Comparison of ENCODE assay signal across 14 cellular contexts in genomic region chr14:64074961-64075619, GRCh38.
DNase-seq lines count a peak whose midpoint lies in the region; ATAC-seq lines count a peak whose summit lies in the region.
"Had no signal": no experiment of that assay in that cellular context is flagged by ENCODE, and none has a peak within 500 bp of the region (broad histone marks: within the 10 kb centered on the region; RNA-seq: fewer than 3 reads in every experiment).

No MANE protein-coding gene starts in this region.

- H3K9me3 Mint-ChIP-seq in activated CD4-positive, alpha-beta memory T cell treated with anti-CD3 and anti-CD28 coated beads for 36 hours: no peaks in the 10 kb centered on the region
- H3K9me3 Mint-ChIP-seq in activated CD4-positive, alpha-beta memory T cell treated with anti-CD3 and anti-CD28 coated beads, Interleukin-2, amount 10 ng/mL, durations not matched to agents 7 days and 5 days: no peaks in the 10 kb centered on the region
- H3K9me3 Mint-ChIP-seq: activated T-cell treated with anti-CD3 and anti-CD28 coated beads, Interleukin-2, amount 50 U/mL, for 4 hours; natural killer cell had no signal

- no peaks in the 10 kb centered on the region for H3K27me3 ChIP-seq in skeletal muscle satellite cell (ENCODE audit: control insufficient read depth, insufficient read depth, low read length)
- H3K27me3 ChIP-seq: cardiac muscle cell had no signal

- peaks cover 27% of the 10 kb centered on the region for H3K36me3 Mint-ChIP-seq in activated CD4-positive, alpha-beta memory T cell treated with anti-CD3 and anti-CD28 coated beads for 36 hours
- H3K36me3 Mint-ChIP-seq in activated CD4-positive, alpha-beta memory T cell treated with anti-CD3 and anti-CD28 coated beads, Interleukin-2, amount 10 ng/mL, durations not matched to agents 7 days and 5 days (ENCODE audit: low read depth): peaks cover 56% of the 10 kb centered on the region

- no peak overlapping the region for H3K9ac ChIP-seq in skeletal muscle satellite cell (ENCODE audit: low read depth, low read length)

- H3K9me3 ChIP-seq in skeletal muscle satellite cell (replicated peaks; ENCODE audit: low read length): no peaks in the 10 kb centered on the region

- H3K4me1 Mint-ChIP-seq in activated CD4-positive, alpha-beta memory T cell treated with anti-CD3 and anti-CD28 coated beads for 36 hours (ENCODE audit: low read depth): peaks cover 10% of the 10 kb centered on the region
- peaks cover 4% of the 10 kb centered on the region for H3K4me1 Mint-ChIP-seq in activated CD4-positive, alpha-beta memory T cell treated with anti-CD3 and anti-CD28 coated beads, Interleukin-2, amount 10 ng/mL, durations not matched to agents 7 days and 5 days
- H3K4me1 Mint-ChIP-seq: natural killer cell had no signal

- H3K4me3 ChIP-seq in skeletal muscle satellite cell (ENCODE audit: low read length): peak overlapping the region; percentile 20
- H3K4me3 ChIP-seq: cardiac muscle cell had no signal

- H3K4me1 ChIP-seq in skeletal muscle satellite cell (ENCODE audit: control insufficient read depth, insufficient read depth, low read length): peaks cover 16% of the 10 kb centered on the region

- DNase-seq in activated CD4-positive, alpha-beta memory T cell treated with anti-CD3 and anti-CD28 coated beads for 36 hours: no peak
- DNase-seq in activated CD4-positive, alpha-beta memory T cell treated with anti-CD3 and anti-CD28 coated beads, Interleukin-2, amount 10 ng/mL, durations not matched to agents 7 days and 5 days: no peak
- DNase-seq in RPMI7951 (ENCODE audit: low read depth): peak; percentile 4
- peak; percentile 26 for DNase-seq in fibroblast of gingiva (ENCODE audit: low read depth)
- DNase-seq in Kasumi-1 (lab: John Stamatoyannopoulos, UW): no peak
- no peak for DNase-seq in RPMI8226
- DNase-seq: activated T-cell treated with anti-CD3 and anti-CD28 coated beads, Interleukin-2, amount 50 U/mL, for 4 hours; DMS153; natural killer cell; NCI-H345 had no signal

- CTCF ChIA-PET in activated CD4-positive, alpha-beta memory T cell treated with anti-CD3 and anti-CD28 coated beads for 36 hours (lab: Charles Lee): interaction anchor here (1.1 to 2.0 kb wide), 2 partner anchors 220 to 229 kb away, joined by 6 to 7 read pairs; no protein-coding TSS in a partner anchor
- CTCF ChIA-PET in activated CD4-positive, alpha-beta memory T cell treated with anti-CD3 and anti-CD28 coated beads, Interleukin-2, amount 10 ng/mL, durations not matched to agents 7 days and 5 days (lab: Charles Lee): interaction anchor here (1.1 kb wide), 1 partner anchor 230 kb away, joined by 3 read pairs; no protein-coding TSS in a partner anchor

- H3K36me3 ChIP-seq in skeletal muscle satellite cell (ENCODE audit: insufficient read depth, low read length): no peaks in the 10 kb centered on the region

- intact Hi-C loops in activated CD4-positive, alpha-beta memory T cell treated with anti-CD3 and anti-CD28 coated beads for 36 hours (cut with micrococcal nuclease): loop anchor here (1.0 kb wide), 1 partner anchor 44 kb away; no protein-coding TSS in a partner anchor

- H3K4me2 ChIP-seq in skeletal muscle satellite cell (ENCODE audit: low read length): peak overlapping the region; percentile 38

- POLR2A ChIA-PET in activated CD4-positive, alpha-beta memory T cell treated with anti-CD3 and anti-CD28 coated beads for 36 hours (lab: Charles Lee): interaction anchor here (0.5 to 1.4 kb wide), 3 partner anchors 48 to 649 kb away, joined by 3 to 5 read pairs (median 4); no protein-coding TSS in a partner anchor
- POLR2A ChIA-PET in activated CD4-positive, alpha-beta memory T cell treated with anti-CD3 and anti-CD28 coated beads, Interleukin-2, amount 10 ng/mL, durations not matched to agents 7 days and 5 days (lab: Charles Lee): no interaction called here

- no peak for ATAC-seq in HG02571 (IDR thresholded peaks at IDR 0.05; ENCODE audit: unreplicated experiment)
- ATAC-seq: activated T-cell treated with anti-CD3 and anti-CD28 coated beads, Interleukin-2, amount 50 U/mL, for 4 hours; natural killer cell; Right ventricle myocardium inferior had no signal

- no peaks in the 10 kb centered on the region for H3K27me3 Mint-ChIP-seq in activated CD4-positive, alpha-beta memory T cell treated with anti-CD3 and anti-CD28 coated beads for 36 hours
- no peaks in the 10 kb centered on the region for H3K27me3 Mint-ChIP-seq in activated CD4-positive, alpha-beta memory T cell treated with anti-CD3 and anti-CD28 coated beads, Interleukin-2, amount 10 ng/mL, durations not matched to agents 7 days and 5 days

- H3K27ac Mint-ChIP-seq in activated CD4-positive, alpha-beta memory T cell treated with anti-CD3 and anti-CD28 coated beads for 36 hours: peak overlapping the region; percentile 28
- no peak overlapping the region for H3K27ac Mint-ChIP-seq in activated CD4-positive, alpha-beta memory T cell treated with anti-CD3 and anti-CD28 coated beads, Interleukin-2, amount 10 ng/mL, durations not matched to agents 7 days and 5 days

- no peak overlapping the region for H3K4me3 Mint-ChIP-seq in activated CD4-positive, alpha-beta memory T cell treated with anti-CD3 and anti-CD28 coated beads for 36 hours
- H3K4me3 Mint-ChIP-seq in activated CD4-positive, alpha-beta memory T cell treated with anti-CD3 and anti-CD28 coated beads, Interleukin-2, amount 10 ng/mL, durations not matched to agents 7 days and 5 days: no peak overlapping the region
- H3K4me3 Mint-ChIP-seq: activated T-cell treated with anti-CD3 and anti-CD28 coated beads, Interleukin-2, amount 50 U/mL, for 4 hours; natural killer cell had no signal

Comparison
In these comparisons a context has a peak if more than half of its experiments do, and no peak if none do; other contexts are left out.
1. DNase-seq: peak in RPMI7951 (single experiment) and fibroblast of gingiva (single experiment); none in activated CD4-positive, alpha-beta memory T cell treated with anti-CD3 and anti-CD28 coated beads for 36 hours (single experiment), activated CD4-positive, alpha-beta memory T cell treated with anti-CD3 and anti-CD28 coated beads, Interleukin-2, amount 10 ng/mL, durations not matched to agents 7 days and 5 days (single experiment), Kasumi-1 (0 of 2) and RPMI8226 (single experiment).